14 cellular contexts compared by ENCODE assay signal in the genomic region with DNA sequence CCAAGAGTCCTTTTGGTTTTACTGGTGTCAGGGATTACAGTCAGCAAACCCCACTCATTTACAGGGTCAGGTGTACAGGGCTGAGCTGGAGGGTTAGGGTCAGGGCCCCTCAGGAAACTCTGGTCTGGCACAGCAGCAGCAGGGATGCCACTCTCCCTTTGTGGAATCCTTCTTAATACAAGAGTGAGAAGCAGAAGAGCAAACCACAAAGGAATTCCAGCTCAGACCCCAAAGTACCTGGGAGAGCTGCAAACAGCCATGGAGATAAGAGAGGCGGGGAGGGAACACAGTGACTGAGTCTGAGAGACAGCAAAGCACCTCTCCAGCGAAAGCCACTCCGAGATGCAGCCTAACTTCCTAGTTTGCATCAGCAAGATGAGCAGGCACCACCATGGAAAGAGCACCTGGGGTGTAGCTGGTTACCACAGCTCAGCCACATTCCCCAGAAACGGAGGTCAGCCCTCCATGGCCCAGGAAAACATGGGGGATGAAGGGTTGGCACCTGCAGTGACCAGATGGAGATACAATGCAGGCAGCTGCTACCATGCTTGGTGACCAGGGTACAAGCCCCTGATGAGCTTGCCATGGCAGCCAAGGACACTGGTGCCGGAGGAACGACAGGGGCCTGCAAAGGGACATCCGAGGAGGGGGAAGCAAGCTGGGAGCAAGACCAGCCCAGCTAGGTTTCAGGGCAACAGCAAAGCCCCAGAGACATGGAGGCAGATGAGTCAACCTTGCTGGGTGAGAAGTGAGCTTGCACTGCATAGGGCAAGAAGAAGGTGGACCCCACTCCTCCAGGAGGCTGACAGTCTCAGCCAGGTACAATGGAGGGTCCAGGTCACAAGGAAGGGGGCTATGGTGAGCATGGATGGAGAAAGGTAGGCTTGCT. TPM values are rescaled to one million over a fixed set of nuclear protein-coding genes. Genes with fewer than 3 reads are reported as not detected.
A peak's percentile ranks its signal among the peaks of the same experiment; 100 is the strongest.
DNase-seq lines count a peak whose midpoint lies in the region; ATAC-seq, FAIRE-seq and TF ChIP-seq lines count a peak whose summit lies in the region.
"Had no signal": no experiment of that assay in that cellular context is flagged by ENCODE, and none has a peak within 500 bp of the region (broad histone marks: within the 10 kb centered on the region; RNA-seq: fewer than 3 reads in every experiment).

No MANE protein-coding gene starts in this region.

- no peaks in the 10 kb centered on the region for H3K9me3 Mint-ChIP-seq in CD4-positive, alpha-beta T cell
- H3K9me3 Mint-ChIP-seq in astrocyte (ENCODE audit: unreplicated experiment) (no peaks in the 10 kb centered on the region), natural killer cell (no peaks in the 10 kb centered on the region)

- H2AFZ ChIP-seq in astrocyte (ENCODE audit: low read depth, low read length): no peak overlapping the region

- H3K4me1 ChIP-seq in HEK293 (ENCODE audit: control insufficient read depth, insufficient read depth, low read length) (no peaks in the 10 kb centered on the region), astrocyte (ENCODE audit: insufficient read depth, low read length) (peaks cover 12% of the 10 kb centered on the region)

- H3K36me3 Mint-ChIP-seq in CD4-positive, alpha-beta T cell (ENCODE audit: low read depth): peaks cover 69% of the 10 kb centered on the region
- H3K36me3 Mint-ChIP-seq in astrocyte (ENCODE audit: low read depth, unreplicated experiment) (peaks cover 18% of the 10 kb centered on the region), natural killer cell (no peaks in the 10 kb centered on the region)

- CTCF ChIA-PET in CD4-positive, alpha-beta T cell (lab: Charles Lee): no interaction called here
- CTCF ChIA-PET in HEK293 (lab: Yijun Ruan, JAX): interaction anchor here (1.1 kb wide), 1 partner anchor 47 kb away, joined by 5 read pairs; no protein-coding TSS in a partner anchor

- no peak overlapping the region for H3K9ac ChIP-seq in astrocyte (ENCODE audit: low read length)

- peak in 1 of 10 experiments; percentile 29 for DNase-seq in CD4-positive, alpha-beta T cell
- DNase-seq in astrocyte (ENCODE audit: low read depth) (no peak), natural killer cell (no peak), frontal cortex (ENCODE audit: low spot score in 2 of 2) (no peak), urothelium cell line (ENCODE audit: low spot score) (no peak), DMS79 (lab: John Stamatoyannopoulos, UW) (no peak), activated gamma-delta T cell (lab: John Stamatoyannopoulos, UW) (no peak)
- DNase-seq: hypothalamus; mammary epithelial cell; MM.1S; retina; stimulated activated CD4-positive, alpha-beta T cell treated with anti-CD3 and anti-CD28 coated beads, Interleukin-4, amount 100 ng/mL, for 1 hour had no signal

- H3K27ac Mint-ChIP-seq in CD4-positive, alpha-beta T cell: peak overlapping the region; percentile 79
- H3K27ac Mint-ChIP-seq in astrocyte (ENCODE audit: unreplicated experiment) (peak overlapping the region; percentile 75), natural killer cell (peak overlapping the region; percentile 34 to 35)

- H3K4me2 ChIP-seq in astrocyte (ENCODE audit: low read length): no peak overlapping the region

- no peak for TF ChIP-seq CTCF in CD4-positive, alpha-beta T cell (IDR thresholded peaks at IDR 0.05)
- TF ChIP-seq CTCF in HEK293 (tag by site-specific recombination; IDR thresholded peaks at IDR 0.05): no peak
- TF ChIP-seq CTCF in astrocyte (IDR thresholded peaks at IDR 0.05; ENCODE audit: insufficient read depth, low read depth, low read length): no peak
- no peak for TF ChIP-seq CTCF in natural killer cell (IDR thresholded peaks at IDR 0.05)

- H3K27me3 Mint-ChIP-seq in CD4-positive, alpha-beta T cell: no peaks in the 10 kb centered on the region
- H3K27me3 Mint-ChIP-seq in astrocyte (ENCODE audit: low read depth, unreplicated experiment): no peaks in the 10 kb centered on the region
- H3K27me3 Mint-ChIP-seq in natural killer cell (ENCODE audit: low read depth in 2 of 2): no peaks in the 10 kb centered on the region

- FAIRE-seq in astrocyte (lab: Jason Lieb, UNC) (no peak), frontal cortex (lab: Jason Lieb, UNC) (no peak), urothelium cell line (lab: Jason Lieb, UNC) (no peak)

- H3K4me3 Mint-ChIP-seq in CD4-positive, alpha-beta T cell: peak overlapping the region; percentile 71
- H3K4me3 Mint-ChIP-seq in astrocyte (ENCODE audit: unreplicated experiment): peak overlapping the region; percentile 62
- peak overlapping the region; percentile 13 for H3K4me3 Mint-ChIP-seq in natural killer cell

- H3K36me3 ChIP-seq in HEK293 (ENCODE audit: control insufficient read depth in 2 of 2, insufficient read depth in 1 of 2, low read length in 2 of 2) (peaks cover 0 to 33% of the 10 kb centered on the region in 2 experiments; a peak in 1 of 3 replicates), astrocyte (ENCODE audit: insufficient read depth, low read length) (peaks cover 7% of the 10 kb centered on the region)

- peaks cover 54% of the 10 kb centered on the region for H3K79me2 ChIP-seq in astrocyte (ENCODE audit: insufficient read depth, low read length)

- no peaks in the 10 kb centered on the region for H3K27me3 ChIP-seq in CD4-positive, alpha-beta T cell (ENCODE audit: control insufficient read depth, insufficient read depth, low read length)
- no peaks in the 10 kb centered on the region for H3K27me3 ChIP-seq in astrocyte (ENCODE audit: insufficient read depth, low read length)

- no peak for ATAC-seq in CD4-positive, alpha-beta T cell (ENCODE audit: poor library complexity)
- ATAC-seq in natural killer cell: no peak

- H3K4me3 ChIP-seq in HEK293 (ENCODE audit: low read depth, low read length) (no peak overlapping the region), astrocyte (ENCODE audit: insufficient read depth, low read depth, low read length) (no peak overlapping the region)

- H4K20me1 ChIP-seq in astrocyte (ENCODE audit: insufficient read depth, low read length): peaks cover 73% of the 10 kb centered on the region

- H3K9me3 ChIP-seq in CD4-positive, alpha-beta T cell (ENCODE audit: control insufficient read depth, low read length): no peaks in the 10 kb centered on the region
- no peaks in the 10 kb centered on the region for H3K9me3 ChIP-seq in HEK293 (ENCODE audit: control insufficient read depth, insufficient read depth, low read depth, low read length)
- no peaks in the 10 kb centered on the region for H3K9me3 ChIP-seq in astrocyte (ENCODE audit: insufficient read depth, low read depth, low read length)

- intact Hi-C loops in CD4-positive, alpha-beta T cell (cut with DNase I, micrococcal nuclease): no loop called here
- intact Hi-C loops in natural killer cell (cut with micrococcal nuclease): no loop called here

- peaks cover 58% of the 10 kb centered on the region for H3K4me1 Mint-ChIP-seq in CD4-positive, alpha-beta T cell (ENCODE audit: low read depth)
- H3K4me1 Mint-ChIP-seq in astrocyte (ENCODE audit: low read depth, unreplicated experiment) (peaks cover 31% of the 10 kb centered on the region), natural killer cell (peaks cover 40 to 42% of the 10 kb centered on the region in 2 donors)

- H3K27ac ChIP-seq in CD4-positive, alpha-beta T cell (ENCODE audit: low read depth, low read length): no peak overlapping the region
- H3K27ac ChIP-seq in HEK293 (ENCODE audit: extremely low read depth, low read depth, low read length) (no peak overlapping the region), astrocyte (ENCODE audit: low read depth, low read length) (no peak overlapping the region)

- POLR2A ChIA-PET in CD4-positive, alpha-beta T cell (lab: Charles Lee): interaction anchor here (0.8 to 1.0 kb wide), 2 partner anchors 47 to 113 kb away, joined by 3 to 4 read pairs; no protein-coding TSS in a partner anchor
- POLR2A ChIA-PET in HEK293 (lab: Yijun Ruan, JAX): no interaction called here

TF ChIP-seq in HEK293, 187 proteins besides CTCF, POLR2A, EP300 and RAD21:
- TF ChIP-seq, protein P1, sequence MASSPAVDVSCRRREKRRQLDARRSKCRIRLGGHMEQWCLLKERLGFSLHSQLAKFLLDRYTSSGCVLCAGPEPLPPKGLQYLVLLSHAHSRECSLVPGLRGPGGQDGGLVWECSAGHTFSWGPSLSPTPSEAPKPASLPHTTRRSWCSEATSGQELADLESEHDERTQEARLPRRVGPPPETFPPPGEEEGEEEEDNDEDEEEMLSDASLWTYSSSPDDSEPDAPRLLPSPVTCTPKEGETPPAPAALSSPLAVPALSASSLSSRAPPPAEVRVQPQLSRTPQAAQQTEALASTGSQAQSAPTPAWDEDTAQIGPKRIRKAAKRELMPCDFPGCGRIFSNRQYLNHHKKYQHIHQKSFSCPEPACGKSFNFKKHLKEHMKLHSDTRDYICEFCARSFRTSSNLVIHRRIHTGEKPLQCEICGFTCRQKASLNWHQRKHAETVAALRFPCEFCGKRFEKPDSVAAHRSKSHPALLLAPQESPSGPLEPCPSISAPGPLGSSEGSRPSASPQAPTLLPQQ (tag by site-specific recombination; IDR thresholded peaks at IDR 0.05): 0 out of 2 replicates have a peak, but pooled peaks have one; percentile 21
- TF ChIP-seq ZBTB8A (tag by site-specific recombination; IDR thresholded peaks at IDR 0.05): no peak

RNA-seq across cellular contexts. Expression of a gene that starts 3.9 kb away (rescaled TPM):
- 10 to 100 TPM; 69.5 to 72.7 TPM for total RNA-seq in CD4-positive, alpha-beta T cell
- total RNA-seq in astrocyte (73.2 and 81.6 TPM in 2 replicates), natural killer cell (10 to 100 TPM; 32.4 to 44.1 (median 35.8) TPM), frontal cortex (5.3 TPM)

RNA-seq across cellular contexts. Expression of a gene that starts 4.2 kb away (rescaled TPM):
- total RNA-seq in CD4-positive, alpha-beta T cell: 100 to 1,000 TPM in 1 of 2 experiments, 10 to 100 TPM in 1; 99.6 to 104 TPM
- total RNA-seq in astrocyte (157 TPM in 2 replicates), natural killer cell (100 to 1,000 TPM; 102 to 153 (median 106) TPM), frontal cortex (135 TPM)

RNA-seq across cellular contexts. Expression of a gene that starts 10.4 kb away (rescaled TPM):
- not detected for total RNA-seq in CD4-positive, alpha-beta T cell
- total RNA-seq in astrocyte (not detected in 2 replicates), natural killer cell (1 to 10 TPM in 1 of 3 donors, under 1 TPM in 1, not detected in 1; 0.73 to 2.1 TPM), frontal cortex (not detected)
- total RNA-seq: activated CD8-positive, alpha-beta memory T cell treated with anti-CD3 and anti-CD28 coated beads for 36 hours; mammary epithelial cell had no signal

RNA-seq across cellular contexts. Expression of a gene that starts 32.8 kb away (rescaled TPM):
- 10 to 100 TPM; 16.4 to 18.0 TPM for total RNA-seq in CD4-positive, alpha-beta T cell
- 10.9 and 12.0 TPM in 2 replicates for total RNA-seq in astrocyte
- 10 to 100 TPM; 20.1 to 24.2 (median 21.2) TPM for total RNA-seq in natural killer cell
- total RNA-seq in frontal cortex: 12.6 TPM

RNA-seq across cellular contexts. Expression of a gene that starts 33.5 kb away (rescaled TPM):
- total RNA-seq in CD4-positive, alpha-beta T cell: 10 to 100 TPM; 56.9 to 57.8 TPM
- 131 and 137 TPM in 2 replicates for total RNA-seq in astrocyte
- total RNA-seq in natural killer cell: 100 to 1,000 TPM in 2 of 3 donors, 10 to 100 TPM in 1; 94.6 to 111 (median 104) TPM
- total RNA-seq in frontal cortex: 102 TPM

Comparison
In these comparisons a context has a peak if more than half of its experiments do, and no peak if none do; other contexts are left out.
1. H3K4me3 Mint-ChIP-seq: peak in every context shown above with its lines; median percentile 71 in CD4-positive, alpha-beta T cell; 62 in astrocyte; 13 in natural killer cell.